ENCODE assay signal across 9 cellular contexts in genomic region chr5:37111426-37112382, GRCh38.
DNase-seq lines count a peak whose midpoint lies in the region; ATAC-seq and TF ChIP-seq lines count a peak whose summit lies in the region.
"Had no signal": no experiment of that assay in that cellular context is flagged by ENCODE, and none has a peak within 500 bp of the region (broad histone marks: within the 10 kb centered on the region; RNA-seq: fewer than 3 reads in every experiment).

No MANE protein-coding gene starts in this region.

- peak overlapping the region; percentile 66 for H3K4me3 Mint-ChIP-seq in activated naive CD8-positive, alpha-beta T cell treated with anti-CD3 and anti-CD28 coated beads, Interleukin-2, amount 10 ng/mL, durations not matched to agents 7 days and 5 days

- H3K9me3 ChIP-seq in body of pancreas (no peaks in the 10 kb centered on the region), aorta (ENCODE audit: control insufficient read depth, low read length) (peaks cover 2% of the 10 kb centered on the region)

- peak; percentile 83 for ATAC-seq in GM19468 (IDR thresholded peaks at IDR 0.05; ENCODE audit: extremely low read depth, unreplicated experiment)
- ATAC-seq in HG03442 (IDR thresholded peaks at IDR 0.05; ENCODE audit: unreplicated experiment) = peak; percentile 89
- peak; percentile 67 for ATAC-seq in activated naive CD8-positive, alpha-beta T cell treated with anti-CD3 and anti-CD28 coated beads, Interleukin-2, amount 10 ng/mL, durations not matched to agents 7 days and 5 days (ENCODE audit: low read depth)
- no peak for ATAC-seq in body of pancreas
- ATAC-seq in sciatic nerve = no peak
- no peak for ATAC-seq in aorta (ENCODE audit: low FRiP score)

- TF ChIP-seq POLR2A in body of pancreas (IDR thresholded peaks at IDR 0.05) = no peak

- no peak for TF ChIP-seq CTCF in GM12865 (IDR thresholded peaks at IDR 0.05; ENCODE audit: insufficient read depth, low read depth, low read length, missing control alignments)
- no peak for TF ChIP-seq CTCF in body of pancreas (IDR thresholded peaks at IDR 0.05)

- no peaks in the 10 kb centered on the region for H3K4me1 ChIP-seq in body of pancreas
- H3K4me1 ChIP-seq in aorta (ENCODE audit: control insufficient read depth in 1 of 2, insufficient read depth in 2 of 2, low read length in 2 of 2) = no peaks in the 10 kb centered on the region

- H3K27ac ChIP-seq in body of pancreas (no peak overlapping the region), aorta (ENCODE audit: low read depth in 1 of 2, low read length in 2 of 2) (no peak overlapping the region)

- no peaks in the 10 kb centered on the region for H3K27me3 ChIP-seq in body of pancreas
- H3K27me3 ChIP-seq in aorta (ENCODE audit: control insufficient read depth in 1 of 2, insufficient read depth in 2 of 2, low read length in 1 of 2) = no peaks in the 10 kb centered on the region

- DNase-seq in GM12865 (ENCODE audit: low read depth) (peak; percentile 82), body of pancreas (no peak), sciatic nerve (ENCODE audit: low spot score) (no peak), aorta (no peak), activated gamma-delta T cell treated with Interleukin-2 at 50 U/mL for 16 hours (no peak)
- no peak for DNase-seq in activated naive CD8-positive, alpha-beta T cell treated with anti-CD3 and anti-CD28 coated beads, Interleukin-2, amount 10 ng/mL, durations not matched to agents 7 days and 5 days
- DNase-seq: activated CD8-positive, alpha-beta memory T cell treated with anti-CD3 and anti-CD28 coated beads, Interleukin-2, amount 50 U/mL, for 4 hours had no signal

- peak overlapping the region; percentile 33; the same call in 1 of the 2 replicates for H3K4me3 ChIP-seq in GM12865 (ENCODE audit: low read depth, low read length)
- H3K4me3 ChIP-seq in body of pancreas = no peak overlapping the region
- H3K4me3 ChIP-seq in aorta (ENCODE audit: low read length in 2 of 2) = no peak overlapping the region

- peaks cover 7% of the 10 kb centered on the region for H3K9me3 Mint-ChIP-seq in activated naive CD8-positive, alpha-beta T cell treated with anti-CD3 and anti-CD28 coated beads, Interleukin-2, amount 10 ng/mL, durations not matched to agents 7 days and 5 days

- intact Hi-C loops in body of pancreas (cut with DNase I) = no loop called here
- intact Hi-C loops in sciatic nerve (cut with DNase I) = no loop called here
- intact Hi-C loops in aorta (cut with DNase I) = no loop called here

- H3K27ac Mint-ChIP-seq in activated naive CD8-positive, alpha-beta T cell treated with anti-CD3 and anti-CD28 coated beads, Interleukin-2, amount 10 ng/mL, durations not matched to agents 7 days and 5 days = peak overlapping the region; percentile 90

- no peaks in the 10 kb centered on the region for H3K27me3 Mint-ChIP-seq in activated naive CD8-positive, alpha-beta T cell treated with anti-CD3 and anti-CD28 coated beads, Interleukin-2, amount 10 ng/mL, durations not matched to agents 7 days and 5 days

- POLR2A ChIA-PET in activated naive CD8-positive, alpha-beta T cell treated with anti-CD3 and anti-CD28 coated beads, Interleukin-2, amount 10 ng/mL, durations not matched to agents 7 days and 5 days (lab: Charles Lee) = interaction anchor here (0.6 to 1.2 kb wide), 3 partner anchors 36 to 267 kb away, joined by 3 to 6 read pairs (median 5); partner anchors contain the start of genes NUP155 and WDR70

- 74 to 88% methylated on average over 4 of the region's 4 CpGs for WGBS in body of pancreas, 2 donors
- 91% methylated on average over 4 of the region's 4 CpGs for WGBS in aorta, 2 donors

- H3K36me3 Mint-ChIP-seq in activated naive CD8-positive, alpha-beta T cell treated with anti-CD3 and anti-CD28 coated beads, Interleukin-2, amount 10 ng/mL, durations not matched to agents 7 days and 5 days = peaks cover 50% of the 10 kb centered on the region

- H3K36me3 ChIP-seq in body of pancreas (replicated peaks in 1 of 2; ENCODE audit: insufficient read depth in 1 of 2, low read depth in 2 of 2) (peaks cover 4 to 6% of the 10 kb centered on the region in 2 donors), aorta (ENCODE audit: control insufficient read depth in 1 of 2, insufficient read depth in 2 of 2, low read length in 1 of 2) (peaks cover 6 to 12% of the 10 kb centered on the region in 2 donors)

- H3K4me1 Mint-ChIP-seq in activated naive CD8-positive, alpha-beta T cell treated with anti-CD3 and anti-CD28 coated beads, Interleukin-2, amount 10 ng/mL, durations not matched to agents 7 days and 5 days = peaks cover 35% of the 10 kb centered on the region

Comparison
In these comparisons a context has a peak if more than half of its experiments do, and no peak if none do; other contexts are left out.
1. ATAC-seq: peak in GM19468 (single experiment), HG03442 (single experiment) and activated naive CD8-positive, alpha-beta T cell treated with anti-CD3 and anti-CD28 coated beads, Interleukin-2, amount 10 ng/mL, durations not matched to agents 7 days and 5 days (single experiment); none in body of pancreas (single experiment), sciatic nerve (single experiment) and aorta (single experiment).